8 cellular contexts compared by ENCODE assay signal in the genomic region with DNA sequence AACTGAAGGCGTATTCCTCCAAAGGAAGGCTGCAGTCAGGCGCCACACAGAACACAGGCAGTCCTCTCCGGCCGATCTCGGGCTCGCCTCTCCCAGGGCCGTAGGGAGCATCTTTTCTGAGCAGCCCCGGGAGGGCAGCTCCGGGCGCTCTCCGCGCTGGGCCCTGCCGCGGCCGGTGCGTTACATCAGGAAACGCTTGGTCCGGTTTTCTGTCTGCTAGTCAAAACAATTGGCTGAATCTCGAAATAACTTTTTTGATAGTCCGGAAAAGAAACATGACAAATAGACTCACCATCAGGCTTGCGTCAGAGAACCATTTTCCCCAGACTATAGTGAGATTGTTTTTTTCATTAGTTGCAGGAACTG.
DNase-seq lines count a peak whose midpoint lies in the region; ATAC-seq and TF ChIP-seq lines count a peak whose summit lies in the region.

No MANE protein-coding gene starts in this region.

- H3K4me3 ChIP-seq in left ventricle myocardium inferior, result peak overlapping the region; percentile 68
- H3K4me3 ChIP-seq in skeletal muscle cell (ENCODE audit: low read depth, low read length), result peak overlapping the region; percentile 36

- peaks cover 48% of the 10 kb centered on the region for H3K4me1 ChIP-seq in left ventricle myocardium inferior

- H3K27me3 ChIP-seq in left ventricle myocardium inferior (ENCODE audit: low read depth), result peaks cover 57% of the 10 kb centered on the region

- H3K36me3 ChIP-seq in left ventricle myocardium inferior, result no peaks in the 10 kb centered on the region

- intact Hi-C loops in left ventricle myocardium inferior (cut with micrococcal nuclease), result no loop called here

- ATAC-seq in HG03159 (IDR thresholded peaks at IDR 0.05; ENCODE audit: unreplicated experiment) (peak; percentile 13), HG02840 (IDR thresholded peaks at IDR 0.05; ENCODE audit: low FRiP score, unreplicated experiment) (no peak), GM19328 (IDR thresholded peaks at IDR 0.05; ENCODE audit: unreplicated experiment) (no peak)

- H3K9me3 ChIP-seq in left ventricle myocardium inferior (replicated peaks), result no peaks in the 10 kb centered on the region

- peak overlapping the region; percentile 76 for H3K27ac ChIP-seq in left ventricle myocardium inferior (replicated peaks)

- no peak for TF ChIP-seq CTCF in left ventricle myocardium inferior (IDR thresholded peaks at IDR 0.05; ENCODE audit: borderline replicate concordance)

- DNase-seq in COLO668 (lab: John Stamatoyannopoulos, UW; ENCODE audit: unreplicated experiment) (peak; percentile 69), left ventricle myocardium inferior (peak; percentile 38), skeletal muscle cell (ENCODE audit: low read depth) (peak; percentile 26), NCI-H446 treated with DMSO at 0.1 percent for 48 hours (lab: John Stamatoyannopoulos, UW) (no peak)
- peak; percentile 75 for DNase-seq in activated effector memory CD4-positive, alpha-beta T cell treated with anti-CD3 and anti-CD28 coated beads, Interleukin-2, amount 50 U/mL, for 16 hours
